37 cellular contexts compared by ENCODE assay signal in the genomic region with DNA sequence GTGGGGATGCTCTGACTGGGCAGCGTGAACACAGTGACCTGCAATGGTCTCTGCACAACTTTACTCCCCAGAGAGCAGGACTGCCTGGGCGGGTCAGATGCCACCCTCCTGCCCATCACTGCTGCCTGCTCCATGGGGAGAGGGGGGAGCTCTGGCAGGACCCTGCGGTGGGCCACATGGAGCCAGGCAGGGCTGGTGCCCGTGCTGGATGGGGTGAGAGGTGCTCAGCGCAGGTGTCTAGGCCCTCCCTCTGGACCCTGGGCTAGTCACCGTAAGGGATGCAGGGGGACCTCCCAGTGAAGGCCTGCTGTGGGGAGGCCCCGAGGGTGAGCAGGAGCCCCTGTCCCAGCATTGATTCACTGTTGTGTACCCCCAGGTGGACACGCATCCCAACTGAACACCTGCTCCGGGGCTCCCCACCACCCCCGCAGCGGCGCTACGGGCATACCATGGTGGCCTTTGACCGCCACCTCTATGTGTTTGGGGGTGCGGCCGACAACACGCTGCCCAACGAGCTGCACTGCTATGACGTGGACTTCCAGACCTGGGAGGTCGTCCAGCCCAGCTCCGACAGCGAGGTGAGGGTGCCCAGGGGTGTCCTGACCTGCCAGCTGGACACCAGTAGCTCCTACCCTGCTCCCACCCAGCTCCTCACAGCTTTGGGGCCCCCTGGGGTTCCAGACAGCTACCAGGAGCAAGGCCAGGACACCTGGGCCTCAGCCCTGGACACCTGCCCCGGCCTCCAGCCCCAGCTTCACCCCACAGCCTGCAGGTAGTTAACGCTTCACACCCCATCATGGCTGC. TPM values are rescaled to one million over a fixed set of nuclear protein-coding genes. Genes with fewer than 3 reads are reported as not detected.
"Had no signal": no experiment of that assay in that cellular context is flagged by ENCODE, and none has a peak within 500 bp of the region (broad histone marks: within the 10 kb centered on the region; RNA-seq: fewer than 3 reads in every experiment).

No MANE protein-coding gene starts in this region.

- ATAC-seq: activated CD4-positive, alpha-beta T cell treated with anti-CD3 and anti-CD28 coated beads for 36 hours; activated CD8-positive, alpha-beta memory T cell treated with anti-CD3 and anti-CD28 coated beads, Interleukin-2, amount 10 ng/mL, durations not matched to agents 7 days and 5 days; activated CD8-positive, alpha-beta T cell treated with anti-CD3 and anti-CD28 coated beads, Interleukin-2, amount 10 ng/mL, durations not matched to agents 7 days and 5 days; activated naive CD8-positive, alpha-beta T cell treated with anti-CD3 and anti-CD28 coated beads, Interleukin-2, amount 50 U/mL, for 24 hours; gastroesophageal sphincter had no signal

- H3K27me3 Mint-ChIP-seq: activated CD4-positive, alpha-beta memory T cell treated with anti-CD3 and anti-CD28 coated beads for 36 hours; activated CD4-positive, alpha-beta T cell treated with anti-CD3 and anti-CD28 coated beads for 36 hours; activated CD4-positive, alpha-beta T cell treated with anti-CD3 and anti-CD28 coated beads, Interleukin-2, amount 10 ng/mL, durations not matched to agents 24 days and 14 days; activated CD8-positive, alpha-beta memory T cell treated with anti-CD3 and anti-CD28 coated beads, Interleukin-2, amount 10 ng/mL, durations not matched to agents 7 days and 5 days; activated naive CD4-positive, alpha-beta T cell treated with anti-CD3 and anti-CD28 coated beads, Interleukin-2, amount 50 U/mL, for 24 hours; activated naive CD8-positive, alpha-beta T cell treated with anti-CD3 and anti-CD28 coated beads for 36 hours; activated naive CD8-positive, alpha-beta T cell treated with anti-CD3 and anti-CD28 coated beads, Interleukin-2, amount 50 U/mL, for 24 hours; brain; dendritic cell treated with granulocyte-macrophage colony-stimulating factor and Interleukin-4, amounts not matched to agents 40 ng/mL and 50 ng/mL, for 4 days had no signal

- H3K9me3 ChIP-seq: adrenal gland, ascending aorta, breast epithelium, esophagus squamous epithelium, gastroesophageal sphincter had no signal

- H3K36me3 ChIP-seq: breast epithelium had no signal

- H3K4me3 Mint-ChIP-seq: activated CD4-positive, alpha-beta memory T cell treated with anti-CD3 and anti-CD28 coated beads for 36 hours; activated CD4-positive, alpha-beta T cell treated with anti-CD3 and anti-CD28 coated beads for 36 hours; activated CD4-positive, alpha-beta T cell treated with anti-CD3 and anti-CD28 coated beads, Interleukin-2, amount 10 ng/mL, durations not matched to agents 24 days and 14 days; activated CD8-positive, alpha-beta memory T cell treated with anti-CD3 and anti-CD28 coated beads, Interleukin-2, amount 10 ng/mL, durations not matched to agents 7 days and 5 days; activated CD8-positive, alpha-beta T cell treated with anti-CD3 and anti-CD28 coated beads, Interleukin-2, amount 10 ng/mL, durations not matched to agents 7 days and 5 days; activated naive CD4-positive, alpha-beta T cell treated with anti-CD3 and anti-CD28 coated beads for 36 hours; activated naive CD4-positive, alpha-beta T cell treated with anti-CD3 and anti-CD28 coated beads, Interleukin-2, amount 50 U/mL, for 24 hours; activated naive CD8-positive, alpha-beta T cell treated with anti-CD3 and anti-CD28 coated beads for 36 hours; activated naive CD8-positive, alpha-beta T cell treated with anti-CD3 and anti-CD28 coated beads, Interleukin-2, amount 50 U/mL, for 24 hours; activated T-helper 1 cell treated with anti-CD3 and anti-CD28 coated beads, Interleukin-12 subunit alpha, Interleukin-12 subunit beta, Interleukin-2, Interleukin-4 antibody, amounts not matched to agents 30 ng/mL and 10 ng/mL and 1 ng/mL, durations not matched to agents 14 hours and 24 hours and 36 hours; brain; dendritic cell treated with granulocyte-macrophage colony-stimulating factor and Interleukin-4, amounts not matched to agents 40 ng/mL and 50 ng/mL, for 4 days; endodermal cell had no signal

- H3K9me3 Mint-ChIP-seq: activated CD4-positive, alpha-beta memory T cell treated with anti-CD3 and anti-CD28 coated beads for 36 hours; activated CD4-positive, alpha-beta T cell treated with anti-CD3 and anti-CD28 coated beads, Interleukin-2, amount 10 ng/mL, durations not matched to agents 24 days and 14 days; activated naive CD4-positive, alpha-beta T cell treated with anti-CD3 and anti-CD28 coated beads for 36 hours; activated naive CD4-positive, alpha-beta T cell treated with anti-CD3 and anti-CD28 coated beads, Interleukin-2, amount 50 U/mL, for 24 hours; activated naive CD8-positive, alpha-beta T cell treated with anti-CD3 and anti-CD28 coated beads for 36 hours; activated naive CD8-positive, alpha-beta T cell treated with anti-CD3 and anti-CD28 coated beads, Interleukin-2, amount 50 U/mL, for 24 hours; activated T-helper 1 cell treated with anti-CD3 and anti-CD28 coated beads, Interleukin-12 subunit alpha, Interleukin-12 subunit beta, Interleukin-2, Interleukin-4 antibody, amounts not matched to agents 30 ng/mL and 10 ng/mL and 1 ng/mL, durations not matched to agents 14 hours and 24 hours and 36 hours; activated T-helper 2 cell treated with anti-CD3 and anti-CD28 coated beads, Interferon-gamma antibody, Interleukin-2, Interleukin-4, amounts not matched to agents 10 μg/mL and 5 μg/mL and 100 μg/mL, durations not matched to agents 14 hours and 24 hours and 36 hours; brain; dendritic cell treated with granulocyte-macrophage colony-stimulating factor and Interleukin-4, amounts not matched to agents 40 ng/mL and 50 ng/mL, for 4 days; endodermal cell had no signal

- H3K27ac Mint-ChIP-seq: activated CD4-positive, alpha-beta memory T cell treated with anti-CD3 and anti-CD28 coated beads for 36 hours; activated CD4-positive, alpha-beta T cell treated with anti-CD3 and anti-CD28 coated beads for 36 hours; activated CD4-positive, alpha-beta T cell treated with anti-CD3 and anti-CD28 coated beads, Interleukin-2, amount 10 ng/mL, durations not matched to agents 24 days and 14 days; activated CD8-positive, alpha-beta T cell treated with anti-CD3 and anti-CD28 coated beads, Interleukin-2, amount 10 ng/mL, durations not matched to agents 7 days and 5 days; activated naive CD4-positive, alpha-beta T cell treated with anti-CD3 and anti-CD28 coated beads for 36 hours; activated naive CD4-positive, alpha-beta T cell treated with anti-CD3 and anti-CD28 coated beads, Interleukin-2, amount 50 U/mL, for 24 hours; activated naive CD8-positive, alpha-beta T cell treated with anti-CD3 and anti-CD28 coated beads for 36 hours; activated naive CD8-positive, alpha-beta T cell treated with anti-CD3 and anti-CD28 coated beads, Interleukin-2, amount 50 U/mL, for 24 hours; activated T-helper 1 cell treated with anti-CD3 and anti-CD28 coated beads, Interleukin-12 subunit alpha, Interleukin-12 subunit beta, Interleukin-2, Interleukin-4 antibody, amounts not matched to agents 30 ng/mL and 10 ng/mL and 1 ng/mL, durations not matched to agents 14 hours and 24 hours and 36 hours; activated T-helper 2 cell treated with anti-CD3 and anti-CD28 coated beads, Interferon-gamma antibody, Interleukin-2, Interleukin-4, amounts not matched to agents 10 μg/mL and 5 μg/mL and 100 μg/mL, durations not matched to agents 14 hours and 24 hours and 36 hours; brain; dendritic cell treated with granulocyte-macrophage colony-stimulating factor and Interleukin-4, amounts not matched to agents 40 ng/mL and 50 ng/mL, for 4 days; endodermal cell had no signal

- DNase-seq: activated CD4-positive, alpha-beta memory T cell treated with anti-CD3 and anti-CD28 coated beads for 36 hours; activated CD4-positive, alpha-beta T cell treated with anti-CD3 and anti-CD28 coated beads for 36 hours; activated CD4-positive, alpha-beta T cell treated with anti-CD3 and anti-CD28 coated beads, Interleukin-2, amount 10 ng/mL, durations not matched to agents 24 days and 14 days; activated CD4-positive, CD25-positive, alpha-beta regulatory T cell; activated CD4-positive, CD25-positive, alpha-beta regulatory T cell treated with anti-CD3 and anti-CD28 coated beads, Interleukin-2, amount 50 U/mL, for 72 hours; activated CD8-positive, alpha-beta memory T cell treated with anti-CD3 and anti-CD28 coated beads, Interleukin-2, amount 10 ng/mL, durations not matched to agents 7 days and 5 days; activated CD8-positive, alpha-beta memory T cell treated with anti-CD3 and anti-CD28 coated beads, Interleukin-2, amount 50 U/mL, for 4 hours; activated CD8-positive, alpha-beta T cell treated with anti-CD3 and anti-CD28 coated beads, Interleukin-2, amount 10 ng/mL, durations not matched to agents 7 days and 5 days; activated effector memory CD4-positive, alpha-beta T cell treated with anti-CD3 and anti-CD28 coated beads, Interleukin-2, amount 50 U/mL, for 16 hours; activated naive CD4-positive, alpha-beta T cell treated with anti-CD3 and anti-CD28 coated beads for 36 hours; activated naive CD8-positive, alpha-beta T cell treated with anti-CD3 and anti-CD28 coated beads for 36 hours; activated naive CD8-positive, alpha-beta T cell treated with anti-CD3 and anti-CD28 coated beads, Interleukin-2, amount 50 U/mL, for 24 hours; activated T-cell treated with anti-CD3 and anti-CD28 coated beads, Interleukin-2, amount 50 U/mL, for 1 hour; activated T-cell treated with anti-CD3 and anti-CD28 coated beads, Interleukin-2, amount 50 U/mL, for 48 hours; adrenal gland; amygdala; central memory CD4-positive, alpha-beta T cell; cerebellar nuclear complex; dorsolateral prefrontal cortex; effector memory CD4-positive, alpha-beta T cell; endodermal cell; esophagus squamous epithelium; foreskin melanocyte; T-helper 2 cell had no signal

- H3K4me1 ChIP-seq: adrenal gland, ascending aorta, breast epithelium, esophagus squamous epithelium, gastroesophageal sphincter had no signal

- H3K4me1 Mint-ChIP-seq: activated CD4-positive, alpha-beta T cell treated with anti-CD3 and anti-CD28 coated beads for 36 hours; activated naive CD8-positive, alpha-beta T cell treated with anti-CD3 and anti-CD28 coated beads, Interleukin-2, amount 50 U/mL, for 24 hours; brain; endodermal cell had no signal

- H3K27me3 ChIP-seq: adrenal gland, ascending aorta, breast epithelium, cardiac muscle cell, dorsolateral prefrontal cortex, esophagus squamous epithelium, gastroesophageal sphincter had no signal

- H3K27ac ChIP-seq: adrenal gland, ascending aorta, breast epithelium, cardiac muscle cell, coronary artery, epithelial cell of prostate, esophagus squamous epithelium, gastroesophageal sphincter had no signal

- H3K4me3 ChIP-seq: adrenal gland, ascending aorta, breast epithelium, cardiac muscle cell, coronary artery, dorsolateral prefrontal cortex, esophagus squamous epithelium, gastroesophageal sphincter had no signal

RNA-seq across cellular contexts. Expression of a gene that starts 23.5 kb away (rescaled TPM):
- total RNA-seq: activated CD4-positive, alpha-beta memory T cell treated with anti-CD3 and anti-CD28 coated beads for 36 hours; activated CD4-positive, alpha-beta T cell treated with anti-CD3 and anti-CD28 coated beads, Interleukin-2, amount 10 ng/mL, durations not matched to agents 24 days and 14 days; ascending aorta had no signal

RNA-seq across cellular contexts. Expression of a gene that starts 24.4 kb away (rescaled TPM):
- total RNA-seq: activated CD4-positive, alpha-beta memory T cell treated with anti-CD3 and anti-CD28 coated beads for 36 hours; ascending aorta; T-helper 1 cell treated with Interleukin-12 subunit alpha and Interleukin-12 subunit beta and Interleukin-4 antibody, amounts not matched to agents 30 ng/mL and 1 ng/mL, for 36 hours had no signal

RNA-seq across cellular contexts. Expression of a gene that starts 40.9 kb away (rescaled TPM):
- total RNA-seq: activated CD4-positive, alpha-beta memory T cell treated with anti-CD3 and anti-CD28 coated beads for 36 hours; activated CD4-positive, alpha-beta T cell treated with anti-CD3 and anti-CD28 coated beads for 36 hours; activated CD4-positive, alpha-beta T cell treated with anti-CD3 and anti-CD28 coated beads, Interleukin-2, amount 10 ng/mL, durations not matched to agents 24 days and 14 days; activated naive CD4-positive, alpha-beta T cell treated with anti-CD3 and anti-CD28 coated beads for 36 hours; activated T-helper 1 cell treated with anti-CD3 and anti-CD28 coated beads, Interleukin-12 subunit alpha, Interleukin-12 subunit beta, Interleukin-2, Interleukin-4 antibody, amounts not matched to agents 30 ng/mL and 10 ng/mL and 1 ng/mL, durations not matched to agents 14 hours and 24 hours and 36 hours; glomerular endothelial cell; T-helper 1 cell treated with Interleukin-12 subunit alpha and Interleukin-12 subunit beta and Interleukin-4 antibody, amounts not matched to agents 30 ng/mL and 1 ng/mL, for 36 hours had no signal
